1 cellular context compared by ENCODE assay signal in the genomic region with DNA sequence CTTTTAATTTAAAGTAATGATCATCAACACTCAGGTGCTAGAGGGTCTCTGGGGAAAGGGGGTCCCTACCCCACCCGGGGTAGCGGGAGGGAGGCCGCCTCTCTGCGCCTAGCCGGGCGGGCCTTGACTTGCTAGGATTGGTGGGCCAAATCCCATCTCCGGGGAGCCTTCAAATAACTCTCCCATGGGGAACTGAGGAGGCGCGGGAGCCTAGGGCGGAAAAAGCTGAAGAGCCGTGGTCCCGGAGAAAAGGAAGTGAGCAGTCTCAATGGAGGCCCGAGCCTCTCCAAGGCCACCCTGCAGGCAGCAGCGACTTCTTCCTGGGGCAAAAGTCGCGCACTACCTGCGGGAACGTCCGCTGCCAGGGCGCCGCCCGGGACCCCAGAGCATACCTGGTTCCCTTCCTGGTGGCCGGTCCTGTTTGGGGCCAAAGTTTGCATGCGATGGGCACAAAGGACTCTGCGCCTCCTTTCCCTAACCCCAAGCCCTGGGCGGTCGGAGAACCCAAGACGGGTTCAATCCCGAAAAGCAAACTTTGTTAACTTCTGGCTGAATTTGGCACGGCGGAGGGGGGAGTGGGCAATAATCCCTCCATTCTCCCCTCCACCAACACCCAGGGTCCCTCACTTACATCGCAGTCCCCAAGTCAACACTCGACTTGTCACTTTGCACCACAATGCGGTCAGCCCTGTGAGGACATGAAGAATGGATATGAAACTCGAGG.
TF ChIP-seq lines count a peak whose summit lies in the region.

No MANE protein-coding gene starts in this region.

TF ChIP-seq in H1, 55 proteins besides CTCF, POLR2A, EP300 and RAD21:
- TF ChIP-seq SIN3A (conservative IDR thresholded peaks at IDR 0.05 in 1 of 2, IDR thresholded peaks at IDR 0.05 in 1 of 2; ENCODE audit: low read depth in 1 of 2, low read length in 2 of 2) (no peak), GTF2F1 (IDR thresholded peaks at IDR 0.05; ENCODE audit: borderline replicate concordance, low read depth, low read length) (no peak), ZNF274 (IDR thresholded peaks at IDR 0.05; ENCODE audit: borderline replicate concordance, extremely low read depth, low read length) (no peak), BCL11A (IDR thresholded peaks at IDR 0.05; ENCODE audit: low read depth in 2 of 2, low read length in 2 of 2) (no peak), TAF1 (IDR thresholded peaks at IDR 0.05; ENCODE audit: low read depth, low read length) (no peak), TAF7 (optimal IDR thresholded peaks at IDR 0.05; ENCODE audit: borderline replicate concordance, low read depth, low read length) (no peak), SIX5 (IDR thresholded peaks at IDR 0.05; ENCODE audit: low read depth, low read length) (no peak), NANOG (IDR thresholded peaks at IDR 0.05; ENCODE audit: insufficient read depth, low read depth, low read length, poor library complexity, severe bottlenecking) (no peak), JUND (IDR thresholded peaks at IDR 0.05; ENCODE audit: low read length) (no peak), ATF2 (IDR thresholded peaks at IDR 0.05; ENCODE audit: low read length) (no peak), CEBPB (IDR thresholded peaks at IDR 0.05; ENCODE audit: low read depth, low read length) (no peak), HDAC6 (IDR thresholded peaks at IDR 0.05; ENCODE audit: low read depth, low read length) (no peak), RBBP5 (IDR thresholded peaks at IDR 0.05; ENCODE audit: borderline replicate concordance, low read depth, low read length) (no peak), POLR2AphosphoS5 (IDR thresholded peaks at IDR 0.05; ENCODE audit: low read depth, low read length) (no peak), PHF8 (conservative IDR thresholded peaks at IDR 0.05; ENCODE audit: low read depth, low read length) (0 out of 2 replicates have a peak, but pooled peaks have one; percentile 1), POU5F1 (IDR thresholded peaks at IDR 0.05; ENCODE audit: low read depth, low read length) (no peak), FOSL1 (IDR thresholded peaks at IDR 0.05; ENCODE audit: insufficient read depth, low read depth, low read length) (no peak), TEAD4 (IDR thresholded peaks at IDR 0.05; ENCODE audit: low read depth, low read length) (no peak), CHD1 (IDR thresholded peaks at IDR 0.05; ENCODE audit: low read depth, low read length) (no peak), SP4 (IDR thresholded peaks at IDR 0.05; ENCODE audit: low read length) (no peak), CBX8 (IDR thresholded peaks at IDR 0.05; ENCODE audit: borderline replicate concordance, low read depth, low read length) (peak; percentile 50; the same call in 1 of the 2 replicates), EZH2 (IDR thresholded peaks at IDR 0.05; ENCODE audit: low read depth, low read length, severe bottlenecking) (peak; percentile 88), SAP30 (IDR thresholded peaks at IDR 0.05; ENCODE audit: insufficient read depth, insufficient replicate concordance, low read length) (no peak), SRF (IDR thresholded peaks at IDR 0.05; ENCODE audit: low read depth, low read length) (no peak), KDM4A (IDR thresholded peaks at IDR 0.05; ENCODE audit: low read depth, low read length, severe bottlenecking) (peak; percentile 15), KDM5A (IDR thresholded peaks at IDR 0.05; ENCODE audit: low read length) (no peak), USF2 (IDR thresholded peaks at IDR 0.05; ENCODE audit: low read length) (no peak), CREB1 (IDR thresholded peaks at IDR 0.05) (no peak), TBP (IDR thresholded peaks at IDR 0.05; ENCODE audit: low read depth, low read length) (no peak), BACH1 (IDR thresholded peaks at IDR 0.05; ENCODE audit: low read length) (no peak), CHD2 (IDR thresholded peaks at IDR 0.05; ENCODE audit: low read length) (no peak), RFX5 (IDR thresholded peaks at IDR 0.05; ENCODE audit: borderline replicate concordance, low read depth, low read length) (no peak), YY1 (IDR thresholded peaks at IDR 0.05; ENCODE audit: low read depth, low read length) (0 out of 2 replicates have a peak, but pooled peaks have one; percentile 19), RXRA (IDR thresholded peaks at IDR 0.05; ENCODE audit: insufficient read depth, low read depth, low read length) (no peak), SUZ12 (IDR thresholded peaks at IDR 0.05; ENCODE audit: low read length) (peak; percentile 87), TCF12 (IDR thresholded peaks at IDR 0.05; ENCODE audit: low read depth, low read length) (no peak), ASH2L (IDR thresholded peaks at IDR 0.05; ENCODE audit: low read length) (peak; percentile 1), SP2 (IDR thresholded peaks at IDR 0.05; ENCODE audit: low read length) (no peak), NRF1 (IDR thresholded peaks at IDR 0.05; ENCODE audit: low read depth, low read length) (no peak), JUN (IDR thresholded peaks at IDR 0.05; ENCODE audit: low read depth, low read length) (no peak), SIRT6 (IDR thresholded peaks at IDR 0.05; ENCODE audit: low read length) (no peak), HDAC2 (IDR thresholded peaks at IDR 0.05; ENCODE audit: borderline replicate concordance in 1 of 2, low read depth in 2 of 2, low read length in 2 of 2) (no peak), CTBP2 (IDR thresholded peaks at IDR 0.05; ENCODE audit: borderline replicate concordance, insufficient read depth, insufficient read length, low read length) (no peak), GABPA (IDR thresholded peaks at IDR 0.05; ENCODE audit: borderline replicate concordance, insufficient read depth, low read length) (peak; percentile 17; the same call in 1 of the 2 replicates), RNF2 (IDR thresholded peaks at IDR 0.05; ENCODE audit: borderline replicate concordance, low read depth, low read length, missing control alignments, poor library complexity, severe bottlenecking) (peak; percentile 61), MAX (IDR thresholded peaks at IDR 0.05) (no peak)
- TF ChIP-seq, protein P1, sequence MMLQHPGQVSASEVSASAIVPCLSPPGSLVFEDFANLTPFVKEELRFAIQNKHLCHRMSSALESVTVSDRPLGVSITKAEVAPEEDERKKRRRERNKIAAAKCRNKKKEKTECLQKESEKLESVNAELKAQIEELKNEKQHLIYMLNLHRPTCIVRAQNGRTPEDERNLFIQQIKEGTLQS (IDR thresholded peaks at IDR 0.05; ENCODE audit: insufficient read depth, low read depth, low read length): no peak
- TF ChIP-seq, protein P2, sequence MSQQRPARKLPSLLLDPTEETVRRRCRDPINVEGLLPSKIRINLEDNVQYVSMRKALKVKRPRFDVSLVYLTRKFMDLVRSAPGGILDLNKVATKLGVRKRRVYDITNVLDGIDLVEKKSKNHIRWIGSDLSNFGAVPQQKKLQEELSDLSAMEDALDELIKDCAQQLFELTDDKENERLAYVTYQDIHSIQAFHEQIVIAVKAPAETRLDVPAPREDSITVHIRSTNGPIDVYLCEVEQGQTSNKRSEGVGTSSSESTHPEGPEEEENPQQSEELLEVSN (IDR thresholded peaks at IDR 0.05): no peak
- TF ChIP-seq, protein P3, sequence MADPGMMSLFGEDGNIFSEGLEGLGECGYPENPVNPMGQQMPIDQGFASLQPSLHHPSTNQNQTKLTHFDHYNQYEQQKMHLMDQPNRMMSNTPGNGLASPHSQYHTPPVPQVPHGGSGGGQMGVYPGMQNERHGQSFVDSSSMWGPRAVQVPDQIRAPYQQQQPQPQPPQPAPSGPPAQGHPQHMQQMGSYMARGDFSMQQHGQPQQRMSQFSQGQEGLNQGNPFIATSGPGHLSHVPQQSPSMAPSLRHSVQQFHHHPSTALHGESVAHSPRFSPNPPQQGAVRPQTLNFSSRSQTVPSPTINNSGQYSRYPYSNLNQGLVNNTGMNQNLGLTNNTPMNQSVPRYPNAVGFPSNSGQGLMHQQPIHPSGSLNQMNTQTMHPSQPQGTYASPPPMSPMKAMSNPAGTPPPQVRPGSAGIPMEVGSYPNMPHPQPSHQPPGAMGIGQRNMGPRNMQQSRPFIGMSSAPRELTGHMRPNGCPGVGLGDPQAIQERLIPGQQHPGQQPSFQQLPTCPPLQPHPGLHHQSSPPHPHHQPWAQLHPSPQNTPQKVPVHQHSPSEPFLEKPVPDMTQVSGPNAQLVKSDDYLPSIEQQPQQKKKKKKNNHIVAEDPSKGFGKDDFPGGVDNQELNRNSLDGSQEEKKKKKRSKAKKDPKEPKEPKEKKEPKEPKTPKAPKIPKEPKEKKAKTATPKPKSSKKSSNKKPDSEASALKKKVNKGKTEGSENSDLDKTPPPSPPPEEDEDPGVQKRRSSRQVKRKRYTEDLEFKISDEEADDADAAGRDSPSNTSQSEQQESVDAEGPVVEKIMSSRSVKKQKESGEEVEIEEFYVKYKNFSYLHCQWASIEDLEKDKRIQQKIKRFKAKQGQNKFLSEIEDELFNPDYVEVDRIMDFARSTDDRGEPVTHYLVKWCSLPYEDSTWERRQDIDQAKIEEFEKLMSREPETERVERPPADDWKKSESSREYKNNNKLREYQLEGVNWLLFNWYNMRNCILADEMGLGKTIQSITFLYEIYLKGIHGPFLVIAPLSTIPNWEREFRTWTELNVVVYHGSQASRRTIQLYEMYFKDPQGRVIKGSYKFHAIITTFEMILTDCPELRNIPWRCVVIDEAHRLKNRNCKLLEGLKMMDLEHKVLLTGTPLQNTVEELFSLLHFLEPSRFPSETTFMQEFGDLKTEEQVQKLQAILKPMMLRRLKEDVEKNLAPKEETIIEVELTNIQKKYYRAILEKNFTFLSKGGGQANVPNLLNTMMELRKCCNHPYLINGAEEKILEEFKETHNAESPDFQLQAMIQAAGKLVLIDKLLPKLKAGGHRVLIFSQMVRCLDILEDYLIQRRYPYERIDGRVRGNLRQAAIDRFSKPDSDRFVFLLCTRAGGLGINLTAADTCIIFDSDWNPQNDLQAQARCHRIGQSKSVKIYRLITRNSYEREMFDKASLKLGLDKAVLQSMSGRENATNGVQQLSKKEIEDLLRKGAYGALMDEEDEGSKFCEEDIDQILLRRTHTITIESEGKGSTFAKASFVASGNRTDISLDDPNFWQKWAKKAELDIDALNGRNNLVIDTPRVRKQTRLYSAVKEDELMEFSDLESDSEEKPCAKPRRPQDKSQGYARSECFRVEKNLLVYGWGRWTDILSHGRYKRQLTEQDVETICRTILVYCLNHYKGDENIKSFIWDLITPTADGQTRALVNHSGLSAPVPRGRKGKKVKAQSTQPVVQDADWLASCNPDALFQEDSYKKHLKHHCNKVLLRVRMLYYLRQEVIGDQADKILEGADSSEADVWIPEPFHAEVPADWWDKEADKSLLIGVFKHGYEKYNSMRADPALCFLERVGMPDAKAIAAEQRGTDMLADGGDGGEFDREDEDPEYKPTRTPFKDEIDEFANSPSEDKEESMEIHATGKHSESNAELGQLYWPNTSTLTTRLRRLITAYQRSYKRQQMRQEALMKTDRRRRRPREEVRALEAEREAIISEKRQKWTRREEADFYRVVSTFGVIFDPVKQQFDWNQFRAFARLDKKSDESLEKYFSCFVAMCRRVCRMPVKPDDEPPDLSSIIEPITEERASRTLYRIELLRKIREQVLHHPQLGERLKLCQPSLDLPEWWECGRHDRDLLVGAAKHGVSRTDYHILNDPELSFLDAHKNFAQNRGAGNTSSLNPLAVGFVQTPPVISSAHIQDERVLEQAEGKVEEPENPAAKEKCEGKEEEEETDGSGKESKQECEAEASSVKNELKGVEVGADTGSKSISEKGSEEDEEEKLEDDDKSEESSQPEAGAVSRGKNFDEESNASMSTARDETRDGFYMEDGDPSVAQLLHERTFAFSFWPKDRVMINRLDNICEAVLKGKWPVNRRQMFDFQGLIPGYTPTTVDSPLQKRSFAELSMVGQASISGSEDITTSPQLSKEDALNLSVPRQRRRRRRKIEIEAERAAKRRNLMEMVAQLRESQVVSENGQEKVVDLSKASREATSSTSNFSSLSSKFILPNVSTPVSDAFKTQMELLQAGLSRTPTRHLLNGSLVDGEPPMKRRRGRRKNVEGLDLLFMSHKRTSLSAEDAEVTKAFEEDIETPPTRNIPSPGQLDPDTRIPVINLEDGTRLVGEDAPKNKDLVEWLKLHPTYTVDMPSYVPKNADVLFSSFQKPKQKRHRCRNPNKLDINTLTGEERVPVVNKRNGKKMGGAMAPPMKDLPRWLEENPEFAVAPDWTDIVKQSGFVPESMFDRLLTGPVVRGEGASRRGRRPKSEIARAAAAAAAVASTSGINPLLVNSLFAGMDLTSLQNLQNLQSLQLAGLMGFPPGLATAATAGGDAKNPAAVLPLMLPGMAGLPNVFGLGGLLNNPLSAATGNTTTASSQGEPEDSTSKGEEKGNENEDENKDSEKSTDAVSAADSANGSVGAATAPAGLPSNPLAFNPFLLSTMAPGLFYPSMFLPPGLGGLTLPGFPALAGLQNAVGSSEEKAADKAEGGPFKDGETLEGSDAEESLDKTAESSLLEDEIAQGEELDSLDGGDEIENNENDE (IDR thresholded peaks at IDR 0.05; ENCODE audit: insufficient replicate concordance, low read length): no peak
